Comparison of ENCODE assay signal across 12 cellular contexts in the genomic region with DNA sequence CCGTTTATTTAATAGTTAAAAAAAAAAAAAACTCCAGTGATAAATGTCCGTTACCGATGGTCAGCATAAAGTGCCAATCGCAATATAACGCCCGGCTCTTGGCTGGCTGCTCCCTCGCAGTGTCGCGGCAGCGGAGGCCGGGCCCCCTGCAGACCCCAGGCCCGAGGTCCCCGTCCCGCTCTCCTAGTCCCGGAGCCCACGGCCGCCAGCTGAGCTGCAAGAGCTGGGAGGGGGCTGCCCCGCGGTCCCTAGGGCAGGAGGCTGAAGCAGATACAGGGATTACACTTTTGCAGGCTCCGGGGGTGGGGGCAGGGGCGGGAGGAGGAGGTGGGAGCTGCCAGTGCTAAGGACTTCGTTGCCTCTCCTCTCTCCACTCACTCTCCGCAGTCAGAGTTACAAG. TPM values are rescaled to one million over a fixed set of nuclear protein-coding genes. Genes with fewer than 3 reads are reported as not detected.
DNase-seq lines count a peak whose midpoint lies in the region; TF ChIP-seq lines count a peak whose summit lies in the region.
"Had no signal": no experiment of that assay in that cellular context is flagged by ENCODE, and none has a peak within 500 bp of the region (broad histone marks: within the 10 kb centered on the region; RNA-seq: fewer than 3 reads in every experiment).

No MANE protein-coding gene starts in this region.

- H3K9ac ChIP-seq in neuronal stem cell (ENCODE audit: low read depth, low read length, poor library complexity), result no peak overlapping the region

- no peak overlapping the region for H2BK12ac ChIP-seq in neuronal stem cell (ENCODE audit: low read length)

- H3K4ac ChIP-seq in neuronal stem cell (ENCODE audit: low read length), result no peak overlapping the region

- H3K4me3 ChIP-seq in CD4-positive, alpha-beta memory T cell (ENCODE audit: low read length in 2 of 2), result no peak overlapping the region
- H3K4me3 ChIP-seq in fibroblast of the aortic adventitia (ENCODE audit: low read depth, low read length), result peak overlapping the region; percentile 13
- H3K4me3 ChIP-seq in neuronal stem cell (ENCODE audit: low read length in 2 of 2), result no peak overlapping the region
- no peak overlapping the region for H3K4me3 ChIP-seq in prostate gland

- no peak overlapping the region for H4K91ac ChIP-seq in neuronal stem cell (ENCODE audit: low read depth, low read length, poor library complexity)

- H3K9me3 Mint-ChIP-seq in CD4-positive, alpha-beta memory T cell, result peaks cover 0 to 12% (median under 1%) of the 10 kb centered on the region in 8 donors
- H3K9me3 Mint-ChIP-seq in IgD-negative memory B cell, result peaks cover 0 to 9% (median 3%) of the 10 kb centered on the region in 3 donors
- H3K9me3 Mint-ChIP-seq: mesothelial cell of epicardium had no signal

- TF ChIP-seq CTCF in fibroblast of the aortic adventitia (IDR thresholded peaks at IDR 0.05; ENCODE audit: insufficient read depth, low read length) (no peak), prostate gland (IDR thresholded peaks at IDR 0.05) (no peak)

- H3K4me3 Mint-ChIP-seq in CD4-positive, alpha-beta memory T cell, result peak overlapping the region in 5 of 8 donors; percentile 15 to 80 (median 51)
- H3K4me3 Mint-ChIP-seq in IgD-negative memory B cell, result peak overlapping the region in 3 of 4 donors; percentile 37 to 79 (median 57)

- peaks cover 49% of the 10 kb centered on the region for H3K27me3 ChIP-seq in CD4-positive, alpha-beta memory T cell (ENCODE audit: insufficient read depth, low read length)
- H3K27me3 ChIP-seq in neuronal stem cell (ENCODE audit: control insufficient read depth in 3 of 3, insufficient read depth in 3 of 3, low read depth in 1 of 3, low read length in 3 of 3), result peaks cover 49 to 82% (median 72%) of the 10 kb centered on the region in 3 experiments
- peaks cover 7% of the 10 kb centered on the region for H3K27me3 ChIP-seq in prostate gland (replicated peaks; ENCODE audit: insufficient read depth)

- CTCF ChIA-PET in CD4-positive, alpha-beta memory T cell (lab: Charles Lee; ENCODE audit: partially characterized antibody), result interaction anchor here (0.7 to 5.8 kb wide), 3 partner anchors 9 to 513 kb away, joined by 3 to 36 read pairs (median 5); no protein-coding TSS in a partner anchor

- no peak overlapping the region for H3K27ac ChIP-seq in CD4-positive, alpha-beta memory T cell (ENCODE audit: low read depth, low read length)
- H3K27ac ChIP-seq in neuronal stem cell (replicated peaks; ENCODE audit: low read length) (no peak overlapping the region), prostate gland (no peak overlapping the region)

- intact Hi-C loops in CD4-positive, alpha-beta memory T cell (cut with micrococcal nuclease), result no loop called here
- intact Hi-C loops in prostate gland (cut with DNase I), result no loop called here

- peak overlapping the region; percentile 64 for H2AFZ ChIP-seq in neuronal stem cell (ENCODE audit: low read length)

- peaks cover 45% of the 10 kb centered on the region for H3K4me1 ChIP-seq in CD4-positive, alpha-beta memory T cell (ENCODE audit: insufficient read depth, low read length)
- H3K4me1 ChIP-seq in neuronal stem cell (ENCODE audit: control insufficient read depth in 2 of 2, insufficient read depth in 1 of 2, low read depth in 1 of 2, low read length in 2 of 2) (peaks cover 4 to 12% of the 10 kb centered on the region in 2 donors), prostate gland (replicated peaks) (no peaks in the 10 kb centered on the region)

- H2BK120ac ChIP-seq in neuronal stem cell (ENCODE audit: low read depth, low read length), result no peak overlapping the region

- H3K14ac ChIP-seq in neuronal stem cell (ENCODE audit: low read length), result no peak overlapping the region

- no peak overlapping the region for H2BK5ac ChIP-seq in neuronal stem cell (ENCODE audit: low read length)

- H3K36me3 Mint-ChIP-seq in CD4-positive, alpha-beta memory T cell, result peaks cover 0 to 12% of the 10 kb centered on the region in 2 donors
- H3K36me3 Mint-ChIP-seq in IgD-negative memory B cell, result no peaks in the 10 kb centered on the region

- peaks cover 56 to 69% of the 10 kb centered on the region in 2 donors for H3K27me3 Mint-ChIP-seq in CD4-positive, alpha-beta memory T cell
- H3K27me3 Mint-ChIP-seq in IgD-negative memory B cell, result peaks cover 60% of the 10 kb centered on the region

- WGBS in neuronal stem cell (ENCODE audit: extremely low coverage in 2 of 2, insufficient read length in 2 of 2, insufficient replicate concordance in 1 of 2), 2 donors, result no CpG with 5 or more reads among the region's 23 CpGs
- 75% methylated on average over 23 of the region's 23 CpGs for WGBS in prostate gland

- peaks cover 15 to 62% (median 36%) of the 10 kb centered on the region in 4 donors for H3K4me1 Mint-ChIP-seq in CD4-positive, alpha-beta memory T cell
- peaks cover 17 to 30% (median 18%) of the 10 kb centered on the region in 3 donors for H3K4me1 Mint-ChIP-seq in IgD-negative memory B cell

- H3K9me3 ChIP-seq in CD4-positive, alpha-beta memory T cell (ENCODE audit: control insufficient read depth in 1 of 2, low read length in 2 of 2), result no peaks in the 10 kb centered on the region
- H3K9me3 ChIP-seq in neuronal stem cell (replicated peaks in 1 of 2; ENCODE audit: control insufficient read depth in 2 of 2, insufficient read depth in 1 of 2, low read depth in 1 of 2, low read length in 2 of 2) (peaks cover 4% of the 10 kb centered on the region in 2 donors), prostate gland (no peaks in the 10 kb centered on the region)

- no peak overlapping the region for H2AK5ac ChIP-seq in neuronal stem cell (ENCODE audit: low read depth, low read length)

- peak overlapping the region in 1 of 7 donors; percentile 100 for H3K27ac Mint-ChIP-seq in CD4-positive, alpha-beta memory T cell
- peak overlapping the region in 1 of 3 donors; percentile 92 for H3K27ac Mint-ChIP-seq in IgD-negative memory B cell
- H3K27ac Mint-ChIP-seq: mesothelial cell of epicardium had no signal

- no peak for DNase-seq in CD4-positive, alpha-beta memory T cell
- DNase-seq in fibroblast of the aortic adventitia (ENCODE audit: low read depth) (no peak), neuronal stem cell (ENCODE audit: low spot score) (no peak), AG08396 (ENCODE audit: low spot score) (no peak), NOMO-1 treated with DMSO at 0.1 percent for 48 hours (lab: John Stamatoyannopoulos, UW; ENCODE audit: unreplicated experiment) (no peak), prostate gland (ENCODE audit: low spot score) (no peak)
- DNase-seq: activated effector memory CD4-positive, alpha-beta T cell treated with Interleukin-2 at 50 U/mL for 16 hours; central memory CD4-positive, alpha-beta T cell; GDM1; stimulated activated CD4-positive, alpha-beta T cell treated with anti-CD3 and anti-CD28 coated beads, Interleukin-4, amount 100 ng/mL, for 24 hours had no signal

- no peak for TF ChIP-seq POLR2A in prostate gland (IDR thresholded peaks at IDR 0.05)

- no peak overlapping the region for H2BK15ac ChIP-seq in neuronal stem cell (ENCODE audit: low read length)

- no peak overlapping the region for H3K23ac ChIP-seq in neuronal stem cell (ENCODE audit: low read depth, low read length, poor library complexity)

- no peaks in the 10 kb centered on the region for H3K36me3 ChIP-seq in CD4-positive, alpha-beta memory T cell (ENCODE audit: insufficient read depth, low read length)
- no peaks in the 10 kb centered on the region for H3K36me3 ChIP-seq in neuronal stem cell (replicated peaks in 1 of 2; ENCODE audit: control insufficient read depth in 2 of 2, insufficient read depth in 2 of 2, low read length in 2 of 2)
- no peaks in the 10 kb centered on the region for H3K36me3 ChIP-seq in prostate gland

- no peak overlapping the region for H4K8ac ChIP-seq in neuronal stem cell (ENCODE audit: low read depth, low read length)

- POLR2A ChIA-PET in CD4-positive, alpha-beta memory T cell (lab: Charles Lee; ENCODE audit: partially characterized antibody), result interaction anchor here (3.1 kb wide), 1 partner anchor 10 kb away, joined by 16 read pairs; no protein-coding TSS in a partner anchor

- no peak overlapping the region for H3K18ac ChIP-seq in neuronal stem cell (ENCODE audit: low read length)

- peaks cover 1% of the 10 kb centered on the region for H3K79me1 ChIP-seq in neuronal stem cell (ENCODE audit: low read depth, low read length)

- H3K4me2 ChIP-seq in neuronal stem cell (ENCODE audit: insufficient read depth, low read length, poor library complexity, severe bottlenecking), result no peak overlapping the region

RNA-seq across cellular contexts. Expression of gene OSR1, which starts 6.9 kb away (rescaled TPM):
- not detected for total RNA-seq in CD4-positive, alpha-beta memory T cell
- polyA plus RNA-seq in CD4-positive, alpha-beta memory T cell, result not detected
- not detected for polyA plus RNA-seq in IgD-negative memory B cell
- total RNA-seq in fibroblast of the aortic adventitia (ENCODE audit: low replicate concordance) (35.8 and 117 TPM in 2 replicates), prostate gland (10 to 100 TPM in 1 of 2 donors, 1 to 10 TPM in 1; 9.3 to 47.9 TPM)
- polyA plus RNA-seq in neuronal stem cell (2013, experiment 1 of 2), result 0.03 TPM
- 0.04 TPM for polyA plus RNA-seq in neuronal stem cell (2013, experiment 2 of 2)

Comparison
In these comparisons a context has a peak if more than half of its experiments do, and no peak if none do; other contexts are left out.
1. RNA of gene OSR1, which starts 6.9 kb away (total RNA-seq): 35.8 to 117 TPM in fibroblast of the aortic adventitia and 9.3 to 47.9 TPM in prostate gland; not detected in CD4-positive, alpha-beta memory T cell; every median in the first group is over 10 times any median in the second.